8 cellular contexts compared by ENCODE assay signal in the genomic region with DNA sequence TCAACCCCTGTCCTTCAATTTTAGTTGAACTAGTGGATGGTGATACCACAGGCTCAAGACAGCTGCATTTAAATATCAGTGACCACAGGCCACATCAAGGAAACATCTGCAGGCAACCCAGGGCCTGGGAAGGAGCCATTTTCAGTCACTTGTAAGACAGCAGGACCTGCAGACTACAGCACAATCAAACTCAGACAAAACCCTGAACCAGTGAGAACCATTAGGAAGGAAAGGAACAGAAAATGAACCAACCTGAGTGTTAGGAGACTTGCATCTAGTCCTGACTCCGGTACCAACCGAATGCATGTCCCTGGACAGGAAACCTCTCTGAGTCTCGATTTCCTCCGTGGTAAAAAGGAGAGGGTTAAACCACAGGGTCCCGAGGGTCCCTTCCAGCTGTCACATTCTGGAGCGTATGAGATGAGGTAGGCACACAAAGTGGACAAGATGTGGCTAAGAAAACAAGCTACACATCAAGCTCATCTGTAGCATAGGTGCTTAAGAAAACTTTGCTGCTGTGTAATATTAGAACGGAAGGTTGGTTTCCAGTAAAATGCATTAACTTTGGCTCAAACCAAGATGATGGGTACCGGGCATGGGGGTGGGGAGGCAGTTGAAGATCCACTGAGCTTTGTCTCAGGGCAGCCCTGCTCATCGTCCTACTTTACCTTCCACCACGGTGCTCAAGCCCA. TPM values are rescaled to one million over a fixed set of nuclear protein-coding genes. Genes with fewer than 3 reads are reported as not detected.
DNase-seq lines count a peak whose midpoint lies in the region; ATAC-seq and TF ChIP-seq lines count a peak whose summit lies in the region.

No MANE protein-coding gene starts in this region.

- no peak for TF ChIP-seq POLR2A in heart left ventricle (IDR thresholded peaks at IDR 0.05)

- no peaks in the 10 kb centered on the region for H3K27me3 ChIP-seq in heart left ventricle

- peak in 1 of 5 donors; percentile 21 for DNase-seq in heart left ventricle
- no peak for DNase-seq in left ventricle myocardium superior
- peak in 9 of 61 donors; percentile 17 to 42 (median 29) for DNase-seq in caudate nucleus (lab: John Stamatoyannopoulos, UW)
- DNase-seq in naive B cell, result peak; percentile 29
- DNase-seq in NCI-H82 treated with DMSO at 0.1 percent for 48 hours (lab: John Stamatoyannopoulos, UW; ENCODE audit: unreplicated experiment), result no peak

- no peaks in the 10 kb centered on the region for H3K9me3 ChIP-seq in heart left ventricle

- no peaks in the 10 kb centered on the region for H3K9me3 Mint-ChIP-seq in naive B cell

- peaks cover 0 to 52% (median 42%) of the 10 kb centered on the region in 12 donors for H3K4me1 ChIP-seq in heart left ventricle

- ATAC-seq in heart left ventricle (no peak), left ventricle myocardium superior (no peak), HG02938 (IDR thresholded peaks at IDR 0.05; ENCODE audit: unreplicated experiment) (peak; percentile 32), naive B cell (ENCODE audit: low read depth in 2 of 2) (no peak), GM19023 (IDR thresholded peaks at IDR 0.05; ENCODE audit: unreplicated experiment) (no peak)

- H3K27me3 Mint-ChIP-seq in naive B cell, result no peaks in the 10 kb centered on the region

- H3K27ac Mint-ChIP-seq in naive B cell, result peak overlapping the region; percentile 95 to 98 (median 98)

- 19 to 33% (median 26%) methylated on average over 10 of the region's 10 CpGs for WGBS in heart left ventricle, 4 donors

- peaks cover 55 to 68% (median 66%) of the 10 kb centered on the region in 3 donors for H3K4me1 Mint-ChIP-seq in naive B cell

- TF ChIP-seq CTCF in heart left ventricle (IDR thresholded peaks at IDR 0.05), result no peak

- H3K27ac ChIP-seq in heart left ventricle, result peak overlapping the region; percentile 96 to 100 (median 100)
- H3K27ac ChIP-seq in caudate nucleus (ENCODE audit: low read depth, low read length), result peak overlapping the region; percentile 99

- peaks cover 19 to 30% of the 10 kb centered on the region in 2 donors for H3K36me3 Mint-ChIP-seq in naive B cell

- H3K4me3 Mint-ChIP-seq in naive B cell, result peak overlapping the region; percentile 83 to 99 (median 93)

- peaks cover 0 to 20% (median 15%) of the 10 kb centered on the region in 9 donors for H3K36me3 ChIP-seq in heart left ventricle

- peak overlapping the region in 11 of 12 donors; percentile 77 to 95 (median 91) for H3K4me3 ChIP-seq in heart left ventricle

- intact Hi-C loops in heart left ventricle (cut with DNase I), result loop anchor here in 6 of 10 donors (2.0 to 10.0 kb wide), 6 partner anchors 19 to 208 kb away; a partner anchor contains a TSS
- intact Hi-C loops in left ventricle myocardium superior (cut with micrococcal nuclease), result no loop called here

TF ChIP-seq in PFSK-1, 5 proteins besides CTCF, POLR2A, EP300 and RAD21:
- TF ChIP-seq FOXP2 (optimal IDR thresholded peaks at IDR 0.05; ENCODE audit: borderline replicate concordance, extremely low read depth, extremely low read length, insufficient read depth) (no peak), SIN3A (IDR thresholded peaks at IDR 0.05; ENCODE audit: borderline replicate concordance, insufficient read depth, low read length) (peak; percentile 71; the same call in 1 of the 2 replicates)

RNA-seq across cellular contexts. Expression of a gene that starts 1.6 kb away (rescaled TPM):
- total RNA-seq in heart left ventricle (10 to 100 TPM; 25.8 to 44.9 (median 35.1) TPM), left ventricle myocardium superior (40.9 TPM)
- polyA plus RNA-seq in heart left ventricle (10 to 100 TPM; 19.0 to 27.4 TPM), naive B cell (ENCODE audit: low read depth in 6 of 6) (10 to 100 TPM in 4 of 6 donors, 1 to 10 TPM in 2; 4.7 to 26.8 (median 14.5) TPM)
- 30.5 TPM for polyA plus RNA-seq in PFSK-1 (2012; ENCODE audit: insufficient read length, low read depth)

RNA-seq across cellular contexts. Expression of a gene that starts 19.6 kb away (rescaled TPM):
- total RNA-seq in heart left ventricle (under 1 TPM in 1 of 9 donors, not detected in 8; 0.61 TPM), left ventricle myocardium superior (not detected)
- polyA plus RNA-seq in heart left ventricle (under 1 TPM in 1 of 2 donors, not detected in 1; 0.04 TPM), naive B cell (ENCODE audit: low read depth in 6 of 6) (under 1 TPM in 3 of 6 donors, not detected in 3; 0.16 to 0.52 (median 0.30) TPM)
- polyA plus RNA-seq in PFSK-1 (2012; ENCODE audit: insufficient read length, low read depth), result 0.53 TPM
